ENCODE assay signal across 29 cellular contexts in genomic region chr11:110085255-110085838, GRCh38. TPM values are rescaled to one million over a fixed set of nuclear protein-coding genes. Genes with fewer than 3 reads are reported as not detected.
DNase-seq lines count a peak whose midpoint lies in the region; ATAC-seq and TF ChIP-seq lines count a peak whose summit lies in the region.
"Had no signal": no experiment of that assay in that cellular context is flagged by ENCODE, and none has a peak within 500 bp of the region (broad histone marks: within the 10 kb centered on the region; RNA-seq: fewer than 3 reads in every experiment).

No MANE protein-coding gene starts in this region.

- no peaks in the 10 kb centered on the region for H3K9me3 ChIP-seq in right atrium auricular region
- H3K9me3 ChIP-seq in osteoblast (ENCODE audit: low read depth, low read length) = no peaks in the 10 kb centered on the region
- H3K9me3 ChIP-seq: heart left ventricle, lower lobe of right lung, MG63 had no signal

- intact Hi-C loops in left ventricle myocardium superior (cut with micrococcal nuclease) = no loop called here

- H3K36me3 ChIP-seq in right atrium auricular region (no peaks in the 10 kb centered on the region), osteoblast (ENCODE audit: insufficient read depth, low read length) (no peaks in the 10 kb centered on the region)
- H3K36me3 ChIP-seq: heart left ventricle, lower lobe of right lung, MG63 had no signal

- DNase-seq in left ventricle myocardium superior = no peak
- no peak for DNase-seq in right atrium auricular region (ENCODE audit: low spot score)
- DNase-seq in osteoblast (ENCODE audit: insufficient read length, low spot score, missing footprints) = no peak
- no peak for DNase-seq in midbrain (lab: John Stamatoyannopoulos, UW)
- DNase-seq in HK-2 (ENCODE audit: unreplicated experiment) = no peak
- DNase-seq in NCI-H128 (lab: John Stamatoyannopoulos, UW; ENCODE audit: unreplicated experiment) = no peak
- DNase-seq: 8988T; activated CD4-positive, alpha-beta memory T cell treated with anti-CD3 and anti-CD28 coated beads for 36 hours; activated CD4-positive, CD25-positive, alpha-beta regulatory T cell treated with anti-CD3 and anti-CD28 coated beads, Interleukin-2, amount 50 U/mL, for 72 hours; activated CD8-positive, alpha-beta memory T cell treated with anti-CD3 and anti-CD28 coated beads, Interleukin-2, amount 50 U/mL, for 48 hours; activated naive CD4-positive, alpha-beta T cell treated with anti-CD3 and anti-CD28 coated beads, Interleukin-2, amount 50 U/mL, for 16 hours; anterior cingulate cortex; CD4-positive, alpha-beta T cell; dorsolateral prefrontal cortex; heart left ventricle; kidney glomerular epithelial cell; lower lobe of right lung; MG63; NCI-H1417; NCI-H2029 treated with DMSO at 0.1 percent for 48 hours; NCI-H345; NCI-H748 treated with DMSO at 0.1 percent for 48 hours; retina; stimulated activated CD4-positive, alpha-beta T cell treated with anti-CD3 and anti-CD28 coated beads, Interleukin-12 subunit alpha, Interleukin-12 subunit beta, amount 100 ng/mL, for 4 hours; stimulated activated CD4-positive, alpha-beta T cell treated with anti-CD3 and anti-CD28 coated beads, Interleukin-4, amount 100 ng/mL, for 1 hour had no signal

- H2AFZ ChIP-seq in osteoblast (ENCODE audit: low read length) = peak overlapping the region; percentile 26

- no peak overlapping the region for H3K4me2 ChIP-seq in osteoblast (ENCODE audit: insufficient read depth, low read length)

- H3K4me1 ChIP-seq in right atrium auricular region = no peaks in the 10 kb centered on the region
- peaks cover 16% of the 10 kb centered on the region for H3K4me1 ChIP-seq in osteoblast (ENCODE audit: insufficient read depth, low read length)

- no peaks in the 10 kb centered on the region for H3K79me2 ChIP-seq in osteoblast (ENCODE audit: insufficient read depth, low read length)

- H3K4me3 ChIP-seq in right atrium auricular region (no peak overlapping the region), osteoblast (ENCODE audit: insufficient read depth, low read length) (no peak overlapping the region)
- H3K4me3 ChIP-seq: dorsolateral prefrontal cortex, heart left ventricle, lower lobe of right lung, MG63 had no signal

- no peaks in the 10 kb centered on the region for H4K20me1 ChIP-seq in osteoblast (ENCODE audit: insufficient read depth, low read length)

- H3K27ac ChIP-seq in right atrium auricular region (no peak overlapping the region), cingulate gyrus (ENCODE audit: low read depth, low read length) (peak overlapping the region; percentile 30), osteoblast (ENCODE audit: low read depth, low read length) (no peak overlapping the region)
- H3K27ac ChIP-seq: heart left ventricle, lower lobe of right lung had no signal

- TF ChIP-seq CTCF in right atrium auricular region (IDR thresholded peaks at IDR 0.05) (no peak), osteoblast (IDR thresholded peaks at IDR 0.05; ENCODE audit: extremely low read depth, low read depth, low read length) (no peak)

- no peaks in the 10 kb centered on the region for H3K27me3 ChIP-seq in right atrium auricular region
- H3K27me3 ChIP-seq in osteoblast (ENCODE audit: insufficient read depth, low read length) = no peaks in the 10 kb centered on the region
- H3K27me3 ChIP-seq: dorsolateral prefrontal cortex, heart left ventricle, MG63 had no signal

- ATAC-seq in left ventricle myocardium superior (peak; percentile 15), HG02840 (IDR thresholded peaks at IDR 0.05; ENCODE audit: low FRiP score, unreplicated experiment) (no peak)
- ATAC-seq: activated T-helper 17 cell treated with anti-CD3 and anti-CD28 coated beads, Interleukin-2, amount 50 U/mL, for 72 hours; heart left ventricle; lower lobe of right lung; stimulated activated effector memory CD8-positive, alpha-beta T cell treated with anti-CD3 and anti-CD28 coated beads, Interleukin-12 subunit alpha, Interleukin-12 subunit beta, amount 100 ng/mL, for 72 hours had no signal

RNA-seq across cellular contexts. Expression of gene ZC3H12C, which starts 7.8 kb away (rescaled TPM):
- total RNA-seq in left ventricle myocardium superior (18.3 TPM), right atrium auricular region (10 to 100 TPM; 12.7 to 14.7 TPM), osteoblast (9.1 and 10.5 TPM in 2 replicates)
